ENCODE assay signal across 1 cellular context in the genomic region with DNA sequence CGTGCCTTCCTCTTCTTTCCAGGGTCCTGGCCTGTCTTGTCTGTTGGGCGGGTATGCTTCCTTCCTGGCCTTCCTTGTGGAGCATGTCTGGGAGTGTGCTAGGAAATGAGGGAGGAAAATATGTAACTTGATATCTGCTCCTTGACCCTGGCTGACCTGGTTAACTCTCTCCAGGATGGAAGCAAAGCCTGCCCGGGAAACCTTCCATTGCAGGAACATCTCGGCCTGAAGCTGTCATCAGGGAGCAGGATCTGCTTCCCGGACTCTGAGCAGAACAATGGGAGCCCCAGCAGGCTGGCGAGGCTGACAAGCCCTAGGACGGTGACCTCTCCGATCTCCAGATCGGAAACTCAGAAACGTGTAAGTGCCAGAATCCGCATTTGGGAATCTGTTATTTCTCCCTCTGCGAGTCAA.
TF ChIP-seq lines count a peak whose summit lies in the region.

No MANE protein-coding gene starts in this region.

TF ChIP-seq in SK-N-SH treated with all-trans-retinoic acid at 6 μM for 48 hours, 23 proteins besides CTCF, POLR2A, EP300 and RAD21 (continued from another document):
- TF ChIP-seq, protein P1, sequence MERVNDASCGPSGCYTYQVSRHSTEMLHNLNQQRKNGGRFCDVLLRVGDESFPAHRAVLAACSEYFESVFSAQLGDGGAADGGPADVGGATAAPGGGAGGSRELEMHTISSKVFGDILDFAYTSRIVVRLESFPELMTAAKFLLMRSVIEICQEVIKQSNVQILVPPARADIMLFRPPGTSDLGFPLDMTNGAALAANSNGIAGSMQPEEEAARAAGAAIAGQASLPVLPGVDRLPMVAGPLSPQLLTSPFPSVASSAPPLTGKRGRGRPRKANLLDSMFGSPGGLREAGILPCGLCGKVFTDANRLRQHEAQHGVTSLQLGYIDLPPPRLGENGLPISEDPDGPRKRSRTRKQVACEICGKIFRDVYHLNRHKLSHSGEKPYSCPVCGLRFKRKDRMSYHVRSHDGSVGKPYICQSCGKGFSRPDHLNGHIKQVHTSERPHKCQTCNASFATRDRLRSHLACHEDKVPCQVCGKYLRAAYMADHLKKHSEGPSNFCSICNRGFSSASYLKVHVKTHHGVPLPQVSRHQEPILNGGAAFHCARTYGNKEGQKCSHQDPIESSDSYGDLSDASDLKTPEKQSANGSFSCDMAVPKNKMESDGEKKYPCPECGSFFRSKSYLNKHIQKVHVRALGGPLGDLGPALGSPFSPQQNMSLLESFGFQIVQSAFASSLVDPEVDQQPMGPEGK (CRISPR knock-in tag; IDR thresholded peaks at IDR 0.05; ENCODE audit: borderline replicate concordance): no peak
- TF ChIP-seq ISL1 (CRISPR knock-in tag; IDR thresholded peaks at IDR 0.05) (no peak), TCF4 (CRISPR knock-in tag; IDR thresholded peaks at IDR 0.05; ENCODE audit: borderline replicate concordance) (no peak), ZFP3 (CRISPR knock-in tag; IDR thresholded peaks at IDR 0.05) (no peak), SNAI2 (CRISPR knock-in tag; IDR thresholded peaks at IDR 0.05) (no peak), PPARA (CRISPR knock-in tag; IDR thresholded peaks at IDR 0.05; ENCODE audit: borderline replicate concordance) (no peak)
- TF ChIP-seq, protein P2, sequence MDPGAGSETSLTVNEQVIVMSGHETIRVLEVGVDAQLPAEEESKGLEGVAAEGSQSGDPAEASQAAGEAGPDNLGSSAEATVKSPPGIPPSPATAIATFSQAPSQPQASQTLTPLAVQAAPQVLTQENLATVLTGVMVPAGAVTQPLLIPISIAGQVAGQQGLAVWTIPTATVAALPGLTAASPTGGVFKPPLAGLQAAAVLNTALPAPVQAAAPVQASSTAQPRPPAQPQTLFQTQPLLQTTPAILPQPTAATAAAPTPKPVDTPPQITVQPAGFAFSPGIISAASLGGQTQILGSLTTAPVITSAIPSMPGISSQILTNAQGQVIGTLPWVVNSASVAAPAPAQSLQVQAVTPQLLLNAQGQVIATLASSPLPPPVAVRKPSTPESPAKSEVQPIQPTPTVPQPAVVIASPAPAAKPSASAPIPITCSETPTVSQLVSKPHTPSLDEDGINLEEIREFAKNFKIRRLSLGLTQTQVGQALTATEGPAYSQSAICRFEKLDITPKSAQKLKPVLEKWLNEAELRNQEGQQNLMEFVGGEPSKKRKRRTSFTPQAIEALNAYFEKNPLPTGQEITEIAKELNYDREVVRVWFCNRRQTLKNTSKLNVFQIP (CRISPR knock-in tag; IDR thresholded peaks at IDR 0.05; ENCODE audit: borderline replicate concordance, low read depth): no peak
- TF ChIP-seq, protein P3, sequence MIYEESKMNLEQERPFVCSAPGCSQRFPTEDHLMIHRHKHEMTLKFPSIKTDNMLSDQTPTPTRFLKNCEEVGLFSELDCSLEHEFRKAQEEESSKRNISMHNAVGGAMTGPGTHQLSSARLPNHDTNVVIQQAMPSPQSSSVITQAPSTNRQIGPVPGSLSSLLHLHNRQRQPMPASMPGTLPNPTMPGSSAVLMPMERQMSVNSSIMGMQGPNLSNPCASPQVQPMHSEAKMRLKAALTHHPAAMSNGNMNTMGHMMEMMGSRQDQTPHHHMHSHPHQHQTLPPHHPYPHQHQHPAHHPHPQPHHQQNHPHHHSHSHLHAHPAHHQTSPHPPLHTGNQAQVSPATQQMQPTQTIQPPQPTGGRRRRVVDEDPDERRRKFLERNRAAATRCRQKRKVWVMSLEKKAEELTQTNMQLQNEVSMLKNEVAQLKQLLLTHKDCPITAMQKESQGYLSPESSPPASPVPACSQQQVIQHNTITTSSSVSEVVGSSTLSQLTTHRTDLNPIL (CRISPR knock-in tag; IDR thresholded peaks at IDR 0.05; ENCODE audit: low read depth): no peak
